In the genomic region with DNA sequence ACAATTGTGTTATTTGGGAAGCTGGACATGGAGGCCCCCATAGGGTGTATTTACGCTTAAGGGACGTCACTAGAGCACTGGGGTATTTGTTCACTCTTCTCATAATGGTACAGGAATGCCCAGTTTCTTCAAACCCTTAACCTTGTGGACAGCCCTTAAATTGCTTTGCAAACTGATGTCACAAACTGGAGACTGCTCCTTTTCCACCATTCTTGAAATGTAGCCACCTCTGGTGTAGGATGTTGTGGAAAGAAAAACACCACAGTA, we compare ENCODE assay signal across 8 cellular contexts.
DNase-seq lines count a peak whose midpoint lies in the region; ATAC-seq and TF ChIP-seq lines count a peak whose summit lies in the region.

No MANE protein-coding gene starts in this region.

- H3K36me3 ChIP-seq in muscle layer of colon (ENCODE audit: insufficient read depth, low read length), result peaks cover 29% of the 10 kb centered on the region

- no peaks in the 10 kb centered on the region for H3K9me3 ChIP-seq in muscle layer of colon (ENCODE audit: low read length)

- peak overlapping the region; percentile 91 for H3K27ac ChIP-seq in cingulate gyrus (ENCODE audit: low read depth, low read length)
- H3K27ac ChIP-seq in muscle layer of colon (ENCODE audit: low read depth, low read length), result peak overlapping the region; percentile 88

- peaks cover 50% of the 10 kb centered on the region for H3K4me1 ChIP-seq in muscle layer of colon (ENCODE audit: insufficient read depth, low read length)

- peak; percentile 59 for DNase-seq in EL
- peak; percentile 12 for DNase-seq in NCI-H226
- DNase-seq in NCI-H2107 treated with DMSO at 0.1 percent for 48 hours (lab: John Stamatoyannopoulos, UW; ENCODE audit: unreplicated experiment), result no peak
- no peak for DNase-seq in GM10266 (ENCODE audit: extremely low spot score)

- H3K27me3 ChIP-seq in muscle layer of colon (ENCODE audit: control insufficient read depth in 1 of 2, insufficient read depth in 2 of 2, low read length in 2 of 2), result no peaks in the 10 kb centered on the region

- no peak for ATAC-seq in HG03565 (IDR thresholded peaks at IDR 0.05; ENCODE audit: unreplicated experiment)
- ATAC-seq in HG02798 (IDR thresholded peaks at IDR 0.05; ENCODE audit: poor library complexity, unreplicated experiment), result no peak

- H3K9ac ChIP-seq in muscle layer of colon (ENCODE audit: low read length), result peak overlapping the region; percentile 85

- peak overlapping the region; percentile 67 to 90 for H3K4me3 ChIP-seq in muscle layer of colon (ENCODE audit: low read depth in 1 of 2, low read length in 2 of 2)

- TF ChIP-seq CTCF in GM10266 (IDR thresholded peaks at IDR 0.05; ENCODE audit: control insufficient read depth, insufficient read depth, low read depth, missing control alignments), result no peak

Comparison
In these comparisons a context has a peak if more than half of its experiments do, and no peak if none do; other contexts are left out.
1. DNase-seq: peak in EL (single experiment) and NCI-H226 (single experiment); none in NCI-H2107 treated with DMSO at 0.1 percent for 48 hours (single experiment) and GM10266 (single experiment).